In genomic region chr17:59707971-59708425, GRCh38 we compare ENCODE assay signal across 1 cellular context.
TF ChIP-seq lines count a peak whose summit lies in the region.

No MANE protein-coding gene starts in this region.

TF ChIP-seq in SK-N-SH, 30 proteins besides CTCF, POLR2A, EP300 and RAD21 (continued from another document):
- TF ChIP-seq PBX3 (IDR thresholded peaks at IDR 0.05), result no peak
- TF ChIP-seq JUND (IDR thresholded peaks at IDR 0.05), result no peak
- no peak for TF ChIP-seq SIN3A (IDR thresholded peaks at IDR 0.05; ENCODE audit: borderline replicate concordance, low read depth, low read length)
- no peak for TF ChIP-seq IRF3 (IDR thresholded peaks at IDR 0.05; ENCODE audit: low read depth, low read length)
- TF ChIP-seq EZH2phosphoT487 (IDR thresholded peaks at IDR 0.05; ENCODE audit: borderline replicate concordance, low read depth), result no peak
